In genomic region chr3:132974086-132974485, GRCh38 we compare ENCODE assay signal across 1 cellular context.
TF ChIP-seq lines count a peak whose summit lies in the region.

No MANE protein-coding gene starts in this region.

TF ChIP-seq in GM23338, 12 proteins besides CTCF, POLR2A, EP300 and RAD21 (continued from another document):
- TF ChIP-seq ETS1 (IDR thresholded peaks at IDR 0.05) (no peak), EZH2 (IDR thresholded peaks at IDR 0.05; ENCODE audit: low read depth, unreplicated experiment) (no peak), EZH2phosphoT487 (IDR thresholded peaks at IDR 0.05; ENCODE audit: unreplicated experiment) (no peak), JUNB (IDR thresholded peaks at IDR 0.05; ENCODE audit: unreplicated experiment) (no peak), ZNF114 (CRISPR knock-in tag; IDR thresholded peaks at IDR 0.05) (no peak), NANOG (IDR thresholded peaks at IDR 0.05; ENCODE audit: borderline replicate concordance) (no peak), CREB1 (CRISPR knock-in tag; IDR thresholded peaks at IDR 0.05; ENCODE audit: low read depth) (no peak), ZNF331 (CRISPR knock-in tag; IDR thresholded peaks at IDR 0.05; ENCODE audit: low read depth) (no peak)
TF ChIP-seq in GM23338: peak in this region for 0.
